ENCODE assay signal across 20 cellular contexts in the genomic region with DNA sequence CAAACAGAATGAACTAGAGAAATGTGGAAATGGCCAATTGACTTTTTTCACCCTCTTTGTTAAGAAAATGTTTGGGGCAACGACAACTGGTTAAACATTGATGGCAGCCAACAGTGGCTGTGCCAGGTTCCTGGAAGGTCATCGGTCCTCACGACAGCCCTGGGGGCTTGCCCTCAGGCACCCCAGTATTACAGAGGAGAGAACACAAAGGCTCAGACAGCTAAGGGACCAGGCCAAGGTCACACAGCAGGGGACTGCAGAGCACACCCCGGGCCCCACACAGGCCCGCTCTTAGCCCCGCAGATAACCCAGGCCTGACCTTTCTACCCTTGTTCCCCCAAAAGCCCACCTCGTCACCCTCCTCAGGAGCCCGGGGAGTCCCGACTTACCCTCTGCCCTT. TPM values are rescaled to one million over a fixed set of nuclear protein-coding genes. Genes with fewer than 3 reads are reported as not detected.
DNase-seq lines count a peak whose midpoint lies in the region; ATAC-seq and TF ChIP-seq lines count a peak whose summit lies in the region.
"Had no signal": no experiment of that assay in that cellular context is flagged by ENCODE, and none has a peak within 500 bp of the region (broad histone marks: within the 10 kb centered on the region; RNA-seq: fewer than 3 reads in every experiment).

No MANE protein-coding gene starts in this region.

- H3K4me2 ChIP-seq in osteoblast (ENCODE audit: insufficient read depth, low read length): no peak overlapping the region
- H3K4me2 ChIP-seq: GM23338 had no signal

- H3K4me3 Mint-ChIP-seq in endothelial cell (ENCODE audit: unreplicated experiment): peak overlapping the region; percentile 62
- H3K4me3 Mint-ChIP-seq: CD8-positive, alpha-beta memory T cell; GM23338 had no signal

- H3K4me3 ChIP-seq in NT2/D1 (ENCODE audit: insufficient read length, low read depth) (no peak overlapping the region), liver (ENCODE audit: low read depth in 1 of 3, low read length in 3 of 3) (peak overlapping the region in 2 of 3 donors; percentile 11 to 57), osteoblast (ENCODE audit: insufficient read depth, low read length) (no peak overlapping the region)
- H3K4me3 ChIP-seq: BLaER1 treated with 17β-estradiol and CSF1 and Interleukin-3, amounts not matched to agents 10 nM and 100 nM; GM23338; SJSA1 had no signal

- H3K27me3 ChIP-seq in NT2/D1 (ENCODE audit: insufficient read depth, insufficient read length) (no peaks in the 10 kb centered on the region), liver (ENCODE audit: control insufficient read depth in 4 of 4, insufficient read depth in 4 of 4, low read length in 3 of 4) (no peaks in the 10 kb centered on the region), osteoblast (ENCODE audit: insufficient read depth, low read length) (no peaks in the 10 kb centered on the region)

- no peak for TF ChIP-seq RAD21 in liver (IDR thresholded peaks at IDR 0.05)

- H3K4me1 ChIP-seq in NT2/D1 (ENCODE audit: insufficient read depth, insufficient read length) (peaks cover 3% of the 10 kb centered on the region), liver (ENCODE audit: control insufficient read depth in 4 of 4, insufficient read depth in 4 of 4, low read length in 3 of 4) (peaks cover 8 to 43% (median 37%) of the 10 kb centered on the region in 4 donors), osteoblast (ENCODE audit: insufficient read depth, low read length) (no peaks in the 10 kb centered on the region)

- no peaks in the 10 kb centered on the region for H3K9me3 ChIP-seq in NT2/D1 (ENCODE audit: insufficient read depth, low read length)
- no peaks in the 10 kb centered on the region for H3K9me3 ChIP-seq in liver (ENCODE audit: control insufficient read depth in 4 of 4, low read length in 3 of 4)
- no peaks in the 10 kb centered on the region for H3K9me3 ChIP-seq in osteoblast (ENCODE audit: low read depth, low read length)
- H3K9me3 ChIP-seq: BLaER1 treated with 17β-estradiol and CSF1 and Interleukin-3, amounts not matched to agents 10 nM and 100 nM had no signal

- no peaks in the 10 kb centered on the region for H3K79me2 ChIP-seq in osteoblast (ENCODE audit: insufficient read depth, low read length)

- TF ChIP-seq CTCF in endothelial cell (IDR thresholded peaks at IDR 0.05; ENCODE audit: unreplicated experiment) (no peak), liver (IDR thresholded peaks at IDR 0.05; ENCODE audit: low read depth, low read length, missing input control) (no peak), osteoblast (IDR thresholded peaks at IDR 0.05; ENCODE audit: extremely low read depth, low read depth, low read length) (no peak)

- H3K9ac ChIP-seq in NT2/D1 (ENCODE audit: insufficient read length, low read depth): peak overlapping the region; percentile 15
- H3K9ac ChIP-seq in liver (ENCODE audit: low read depth in 1 of 2, low read length in 2 of 2): no peak overlapping the region
- H3K9ac ChIP-seq: BLaER1 treated with 17β-estradiol and CSF1 and Interleukin-3, amounts not matched to agents 10 nM and 100 nM had no signal

- H3K27ac ChIP-seq in liver (ENCODE audit: low read depth in 1 of 2, low read length in 2 of 2): peak overlapping the region; percentile 5 to 48
- H3K27ac ChIP-seq in osteoblast (ENCODE audit: low read depth, low read length): no peak overlapping the region
- H3K27ac ChIP-seq: BLaER1 treated with 17β-estradiol and CSF1 and Interleukin-3, amounts not matched to agents 10 nM and 100 nM; SJSA1 had no signal

- peaks cover under 1% of the 10 kb centered on the region for H3K36me3 ChIP-seq in NT2/D1 (ENCODE audit: insufficient read depth, insufficient read length, low read length)
- no peaks in the 10 kb centered on the region for H3K36me3 ChIP-seq in liver (ENCODE audit: control insufficient read depth in 4 of 4, insufficient read depth in 3 of 4, low read depth in 1 of 4, low read length in 3 of 4)
- H3K36me3 ChIP-seq in osteoblast (ENCODE audit: insufficient read depth, low read length): no peaks in the 10 kb centered on the region
- H3K36me3 ChIP-seq: BLaER1 treated with 17β-estradiol and CSF1 and Interleukin-3, amounts not matched to agents 10 nM and 100 nM; SJSA1 had no signal

- peaks cover 7% of the 10 kb centered on the region for H4K20me1 ChIP-seq in osteoblast (ENCODE audit: insufficient read depth, low read length)
- H4K20me1 ChIP-seq: BLaER1 treated with 17β-estradiol and CSF1 and Interleukin-3, amounts not matched to agents 10 nM and 100 nM had no signal

- no peak for ATAC-seq in HG03439 (IDR thresholded peaks at IDR 0.05; ENCODE audit: unreplicated experiment)
- ATAC-seq: PC-3 had no signal

- DNase-seq in NT2/D1 (ENCODE audit: low read depth, low spot score) (no peak), endothelial cell (ENCODE audit: low spot score) (no peak), osteoblast (ENCODE audit: insufficient read length, low spot score, missing footprints) (peak; percentile 80), LoVo (ENCODE audit: low spot score) (no peak), iPS-NIHi7 (ENCODE audit: extremely low spot score) (no peak), NCI-H187 (lab: John Stamatoyannopoulos, UW) (no peak)
- DNase-seq: CD8-positive, alpha-beta memory T cell; HCEC 1CT; NCI-H1105 treated with DMSO at 0.1 percent for 48 hours; NCI-H1694 treated with DMSO at 0.1 percent for 48 hours; NCI-H2107; NCI-H226; NCI-H524; NCI-H82; PC-3 had no signal

- H3K27ac Mint-ChIP-seq in endothelial cell (ENCODE audit: unreplicated experiment): no peak overlapping the region
- H3K27ac Mint-ChIP-seq: GM23338 had no signal

- 40% methylated on average over 9 of the region's 9 CpGs for WGBS in liver

- H3K9me3 Mint-ChIP-seq in endothelial cell (ENCODE audit: unreplicated experiment): no peaks in the 10 kb centered on the region
- H3K9me3 Mint-ChIP-seq: CD8-positive, alpha-beta memory T cell; GM23338 had no signal

- H2AFZ ChIP-seq in osteoblast (ENCODE audit: low read length): no peak overlapping the region
- H2AFZ ChIP-seq: GM23338 had no signal

- H3K27me3 Mint-ChIP-seq in endothelial cell (ENCODE audit: unreplicated experiment): peaks cover 12% of the 10 kb centered on the region

- H3K36me3 Mint-ChIP-seq in endothelial cell (ENCODE audit: low read depth, unreplicated experiment): peaks cover 6% of the 10 kb centered on the region
- H3K36me3 Mint-ChIP-seq: CD8-positive, alpha-beta memory T cell had no signal

- H3K4me1 Mint-ChIP-seq in endothelial cell (ENCODE audit: unreplicated experiment): peaks cover 14% of the 10 kb centered on the region

TF ChIP-seq in liver, 16 proteins besides CTCF, POLR2A, EP300 and RAD21 (continues in another document):
- TF ChIP-seq GABPA (IDR thresholded peaks at IDR 0.05 in 1 of 2, conservative IDR thresholded peaks at IDR 0.05 in 1 of 2): no peak
- TF ChIP-seq NR2F2 (IDR thresholded peaks at IDR 0.05): no peak
- TF ChIP-seq EGR1 (IDR thresholded peaks at IDR 0.05; ENCODE audit: low read depth in 2 of 2): no peak
- no peak for TF ChIP-seq HNF4G (IDR thresholded peaks at IDR 0.05)
- TF ChIP-seq, protein P1, sequence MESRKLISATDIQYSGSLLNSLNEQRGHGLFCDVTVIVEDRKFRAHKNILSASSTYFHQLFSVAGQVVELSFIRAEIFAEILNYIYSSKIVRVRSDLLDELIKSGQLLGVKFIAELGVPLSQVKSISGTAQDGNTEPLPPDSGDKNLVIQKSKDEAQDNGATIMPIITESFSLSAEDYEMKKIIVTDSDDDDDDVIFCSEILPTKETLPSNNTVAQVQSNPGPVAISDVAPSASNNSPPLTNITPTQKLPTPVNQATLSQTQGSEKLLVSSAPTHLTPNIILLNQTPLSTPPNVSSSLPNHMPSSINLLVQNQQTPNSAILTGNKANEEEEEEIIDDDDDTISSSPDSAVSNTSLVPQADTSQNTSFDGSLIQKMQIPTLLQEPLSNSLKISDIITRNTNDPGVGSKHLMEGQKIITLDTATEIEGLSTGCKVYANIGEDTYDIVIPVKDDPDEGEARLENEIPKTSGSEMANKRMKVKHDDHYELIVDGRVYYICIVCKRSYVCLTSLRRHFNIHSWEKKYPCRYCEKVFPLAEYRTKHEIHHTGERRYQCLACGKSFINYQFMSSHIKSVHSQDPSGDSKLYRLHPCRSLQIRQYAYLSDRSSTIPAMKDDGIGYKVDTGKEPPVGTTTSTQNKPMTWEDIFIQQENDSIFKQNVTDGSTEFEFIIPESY (IDR thresholded peaks at IDR 0.05): no peak
- no peak for TF ChIP-seq FOXA1 (IDR thresholded peaks at IDR 0.05)
- TF ChIP-seq, protein P2, sequence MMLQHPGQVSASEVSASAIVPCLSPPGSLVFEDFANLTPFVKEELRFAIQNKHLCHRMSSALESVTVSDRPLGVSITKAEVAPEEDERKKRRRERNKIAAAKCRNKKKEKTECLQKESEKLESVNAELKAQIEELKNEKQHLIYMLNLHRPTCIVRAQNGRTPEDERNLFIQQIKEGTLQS (IDR thresholded peaks at IDR 0.05): no peak
- TF ChIP-seq HNF4A (conservative IDR thresholded peaks at IDR 0.05): peak; percentile 28 to 71
- TF ChIP-seq, protein P3, sequence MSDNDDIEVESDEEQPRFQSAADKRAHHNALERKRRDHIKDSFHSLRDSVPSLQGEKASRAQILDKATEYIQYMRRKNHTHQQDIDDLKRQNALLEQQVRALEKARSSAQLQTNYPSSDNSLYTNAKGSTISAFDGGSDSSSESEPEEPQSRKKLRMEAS (IDR thresholded peaks at IDR 0.05): no peak
- no peak for TF ChIP-seq JUND (IDR thresholded peaks at IDR 0.05)
- TF ChIP-seq RXRA (IDR thresholded peaks at IDR 0.05): peak; percentile 44 to 55
- TF ChIP-seq FOXA2 (IDR thresholded peaks at IDR 0.05): no peak
- no peak for TF ChIP-seq TAF1 (conservative IDR thresholded peaks at IDR 0.05)
- peak; percentile 64 for TF ChIP-seq YY1 (IDR thresholded peaks at IDR 0.05)

RNA-seq across cellular contexts. Expression of a gene that starts 1.3 kb away (rescaled TPM):
- 7.0 TPM for total RNA-seq in endothelial cell (ENCODE audit: unreplicated experiment)
- total RNA-seq in liver: 1 to 10 TPM; 1.3 to 9.6 TPM
- polyA plus RNA-seq in liver: 1 to 10 TPM; 2.9 to 4.9 TPM
- total RNA-seq in osteoblast: 3.2 and 5.8 TPM in 2 replicates
- total RNA-seq: CD8-positive, alpha-beta memory T cell had no signal
- polyA plus RNA-seq: CD8-positive, alpha-beta memory T cell had no signal

RNA-seq across cellular contexts. Expression of a gene that starts 48.4 kb away (rescaled TPM):
- 51.2 TPM for total RNA-seq in endothelial cell (ENCODE audit: unreplicated experiment)
- 1 to 10 TPM; 8.5 TPM for total RNA-seq in liver
- 10 to 100 TPM in 1 of 2 donors, 1 to 10 TPM in 1; 9.0 to 12.8 TPM for polyA plus RNA-seq in liver
- 50.3 and 50.7 TPM in 2 replicates for total RNA-seq in osteoblast

Comparison
In these comparisons a context has a peak if more than half of its experiments do, and no peak if none do; other contexts are left out.
1. H3K4me3 ChIP-seq: peak in liver (2 of 3); none in NT2/D1 (single experiment) and osteoblast (single experiment).